In genomic region chr13:50079278-50080157, GRCh38 we compare ENCODE assay signal across 8 cellular contexts.
A peak's percentile ranks its signal among the peaks of the same experiment; 100 is the strongest.
DNase-seq lines count a peak whose midpoint lies in the region; ATAC-seq and TF ChIP-seq lines count a peak whose summit lies in the region.

No MANE protein-coding gene starts in this region.

- no peak for TF ChIP-seq POLR2A in right lobe of liver (IDR thresholded peaks at IDR 0.05)

- no peaks in the 10 kb centered on the region for H3K36me3 ChIP-seq in right lobe of liver
- no peaks in the 10 kb centered on the region for H3K36me3 ChIP-seq in urinary bladder (ENCODE audit: insufficient read depth)

- peaks cover 46% of the 10 kb centered on the region for H3K4me1 Mint-ChIP-seq in activated naive CD4-positive, alpha-beta T cell treated with anti-CD3 and anti-CD28 coated beads, Interleukin-2, amount 50 U/mL, for 24 hours
- H3K4me1 Mint-ChIP-seq in activated naive CD8-positive, alpha-beta T cell treated with anti-CD3 and anti-CD28 coated beads for 36 hours: peaks cover 23% of the 10 kb centered on the region

- no peak for TF ChIP-seq CTCF in right lobe of liver (IDR thresholded peaks at IDR 0.05)

- H3K27ac ChIP-seq in right lobe of liver: peak overlapping the region in 1 of 3 donors; percentile 88
- no peak overlapping the region for H3K27ac ChIP-seq in urinary bladder (ENCODE audit: low read depth)

- no peak overlapping the region for H3K27ac Mint-ChIP-seq in activated naive CD4-positive, alpha-beta T cell treated with anti-CD3 and anti-CD28 coated beads, Interleukin-2, amount 50 U/mL, for 24 hours
- H3K27ac Mint-ChIP-seq in activated naive CD8-positive, alpha-beta T cell treated with anti-CD3 and anti-CD28 coated beads for 36 hours: peak overlapping the region; percentile 100

- no peaks in the 10 kb centered on the region for H3K27me3 ChIP-seq in right lobe of liver

- DNase-seq in activated naive CD4-positive, alpha-beta T cell treated with anti-CD3 and anti-CD28 coated beads, Interleukin-2, amount 50 U/mL, for 16 hours: no peak
- DNase-seq in activated naive CD8-positive, alpha-beta T cell treated with anti-CD3 and anti-CD28 coated beads for 36 hours: no peak
- DNase-seq in right lobe of liver (no peak), COLO668 (lab: John Stamatoyannopoulos, UW; ENCODE audit: unreplicated experiment) (no peak), NK-92 (lab: John Stamatoyannopoulos, UW; ENCODE audit: unreplicated experiment) (no peak), SKM-1 treated with dmso at 0.1 percent for 144 hours (lab: John Stamatoyannopoulos, UW; ENCODE audit: unreplicated experiment) (no peak)

- H3K9me3 ChIP-seq in right lobe of liver: no peaks in the 10 kb centered on the region

- H3K36me3 Mint-ChIP-seq in activated naive CD4-positive, alpha-beta T cell treated with anti-CD3 and anti-CD28 coated beads, Interleukin-2, amount 50 U/mL, for 24 hours: peaks cover 9% of the 10 kb centered on the region
- H3K36me3 Mint-ChIP-seq in activated naive CD8-positive, alpha-beta T cell treated with anti-CD3 and anti-CD28 coated beads for 36 hours: peaks cover 38% of the 10 kb centered on the region

- no peaks in the 10 kb centered on the region for H3K9me3 Mint-ChIP-seq in activated naive CD4-positive, alpha-beta T cell treated with anti-CD3 and anti-CD28 coated beads, Interleukin-2, amount 50 U/mL, for 24 hours
- H3K9me3 Mint-ChIP-seq in activated naive CD8-positive, alpha-beta T cell treated with anti-CD3 and anti-CD28 coated beads for 36 hours: no peaks in the 10 kb centered on the region

- peak overlapping the region in 2 of 3 donors; percentile 65 to 69 for H3K4me3 ChIP-seq in right lobe of liver
- peak overlapping the region; percentile 78 for H3K4me3 ChIP-seq in urinary bladder (ENCODE audit: low read depth, low read length)

- peaks cover 5% of the 10 kb centered on the region for H3K27me3 Mint-ChIP-seq in activated naive CD4-positive, alpha-beta T cell treated with anti-CD3 and anti-CD28 coated beads, Interleukin-2, amount 50 U/mL, for 24 hours
- H3K27me3 Mint-ChIP-seq in activated naive CD8-positive, alpha-beta T cell treated with anti-CD3 and anti-CD28 coated beads for 36 hours: peaks cover 51% of the 10 kb centered on the region

- intact Hi-C loops in right lobe of liver (cut with DNase I): no loop called here

- peak overlapping the region; percentile 100 for H3K4me3 Mint-ChIP-seq in activated naive CD4-positive, alpha-beta T cell treated with anti-CD3 and anti-CD28 coated beads, Interleukin-2, amount 50 U/mL, for 24 hours
- H3K4me3 Mint-ChIP-seq in activated naive CD8-positive, alpha-beta T cell treated with anti-CD3 and anti-CD28 coated beads for 36 hours: peak overlapping the region; percentile 100

- H3K4me1 ChIP-seq in right lobe of liver (peaks cover 0 to 11% (median 0%) of the 10 kb centered on the region in 4 donors), urinary bladder (ENCODE audit: insufficient read depth) (no peaks in the 10 kb centered on the region)

- 49% methylated on average over 17 of the region's 17 CpGs for WGBS in right lobe of liver (ENCODE audit: insufficient coverage, low coverage, low lambda C conversion rate, missing lambda C conversion rate)
- 30% methylated on average over 17 of the region's 17 CpGs for WGBS in urinary bladder

- no peak for ATAC-seq in right lobe of liver
